13 cellular contexts compared by ENCODE assay signal in genomic region chr1:174209347-174210187, GRCh38. TPM values are rescaled to one million over a fixed set of nuclear protein-coding genes. Genes with fewer than 3 reads are reported as not detected.
DNase-seq lines count a peak whose midpoint lies in the region; ATAC-seq, FAIRE-seq and TF ChIP-seq lines count a peak whose summit lies in the region.
"Had no signal": no experiment of that assay in that cellular context is flagged by ENCODE, and none has a peak within 500 bp of the region (broad histone marks: within the 10 kb centered on the region; RNA-seq: fewer than 3 reads in every experiment).

No MANE protein-coding gene starts in this region.

- peaks cover 51% of the 10 kb centered on the region for H3K79me2 ChIP-seq in hepatocyte

- no peak for FAIRE-seq in HTR-8/SVneo (lab: Jason Lieb, UNC)
- FAIRE-seq: keratinocyte had no signal

- H2AFZ ChIP-seq in hepatocyte = no peak overlapping the region

- peak; percentile 87 for ATAC-seq in GM21717 (IDR thresholded peaks at IDR 0.05; ENCODE audit: unreplicated experiment)
- peak; percentile 77 for ATAC-seq in HG03342 (IDR thresholded peaks at IDR 0.05; ENCODE audit: unreplicated experiment)
- no peak for ATAC-seq in HG02970 (IDR thresholded peaks at IDR 0.05; ENCODE audit: low FRiP score, unreplicated experiment)

- H3K4me3 ChIP-seq in spleen (no peak overlapping the region), hepatocyte (no peak overlapping the region)

- H3K27me3 ChIP-seq in spleen (replicated peaks in 1 of 7) = no peaks in the 10 kb centered on the region
- no peaks in the 10 kb centered on the region for H3K27me3 ChIP-seq in hepatocyte

- no peaks in the 10 kb centered on the region for H4K20me1 ChIP-seq in hepatocyte (ENCODE audit: insufficient read depth, poor library complexity, severe bottlenecking)

- WGBS in spleen, 5 donors = 86 to 96% (median 93%) methylated on average over 5 of the region's 5 CpGs
- 94% methylated on average over 5 of the region's 5 CpGs for WGBS in hepatocyte (ENCODE audit: low lambda C conversion rate, missing lambda C conversion rate)

- intact Hi-C loops in spleen (cut with DNase I; ENCODE audit: low total_unique reads) = no loop called here

- TF ChIP-seq POLR2A in spleen (IDR thresholded peaks at IDR 0.05) = no peak

- H3K4me1 ChIP-seq in spleen (peaks cover 0 to 26% (median 16%) of the 10 kb centered on the region in 6 donors), hepatocyte (ENCODE audit: insufficient read depth) (no peaks in the 10 kb centered on the region)

- no peaks in the 10 kb centered on the region for H3K36me3 ChIP-seq in spleen
- H3K36me3 ChIP-seq in hepatocyte (replicated peaks; ENCODE audit: insufficient read depth, low read depth) = no peaks in the 10 kb centered on the region

- no peak overlapping the region for H3K4me2 ChIP-seq in hepatocyte

- H3K9me3 ChIP-seq in spleen (peaks cover 0 to 7% (median 0%) of the 10 kb centered on the region in 8 donors), hepatocyte (ENCODE audit: low read depth) (no peaks in the 10 kb centered on the region)

- TF ChIP-seq CTCF in spleen (IDR thresholded peaks at IDR 0.05 in 8 of 11, conservative IDR thresholded peaks at IDR 0.05 in 3 of 11) (no peak), hepatocyte (IDR thresholded peaks at IDR 0.05; ENCODE audit: poor library complexity) (no peak)

- H3K27ac ChIP-seq in spleen (no peak overlapping the region), hepatocyte (no peak overlapping the region)

- H3K9me2 ChIP-seq in hepatocyte (replicated peaks; ENCODE audit: insufficient read depth) = no peaks in the 10 kb centered on the region

- DNase-seq in stimulated activated CD4-positive, alpha-beta T cell treated with anti-CD3 and anti-CD28 coated beads, Interleukin-15, amount 100 ng/mL, for 24 hours = peak; percentile 22
- no peak for DNase-seq in stimulated activated CD4-positive, alpha-beta T cell treated with anti-CD3 and anti-CD28 coated beads, Interleukin-4, amount 100 ng/mL, for 4 hours
- DNase-seq in spleen (no peak), hepatocyte (ENCODE audit: low spot score) (no peak), HTR-8/SVneo (ENCODE audit: insufficient read length, low spot score) (no peak)
- DNase-seq: cerebellar nuclear complex, NCI-H1436, nephron progenitor cell, substantia nigra had no signal

RNA-seq across cellular contexts. Expression of gene RABGAP1L, which starts 50.2 kb away (rescaled TPM):
- total RNA-seq in spleen (100 to 1,000 TPM in 2 of 7 donors, 10 to 100 TPM in 5; 66.2 to 125 (median 78.4) TPM), hepatocyte (41.8 and 42.0 TPM in 2 replicates)
- polyA plus RNA-seq in spleen (10 to 100 TPM; 30.3 to 31.1 (median 31.0) TPM), hepatocyte (15.0 and 15.5 TPM in 2 replicates)
